In the genomic region with DNA sequence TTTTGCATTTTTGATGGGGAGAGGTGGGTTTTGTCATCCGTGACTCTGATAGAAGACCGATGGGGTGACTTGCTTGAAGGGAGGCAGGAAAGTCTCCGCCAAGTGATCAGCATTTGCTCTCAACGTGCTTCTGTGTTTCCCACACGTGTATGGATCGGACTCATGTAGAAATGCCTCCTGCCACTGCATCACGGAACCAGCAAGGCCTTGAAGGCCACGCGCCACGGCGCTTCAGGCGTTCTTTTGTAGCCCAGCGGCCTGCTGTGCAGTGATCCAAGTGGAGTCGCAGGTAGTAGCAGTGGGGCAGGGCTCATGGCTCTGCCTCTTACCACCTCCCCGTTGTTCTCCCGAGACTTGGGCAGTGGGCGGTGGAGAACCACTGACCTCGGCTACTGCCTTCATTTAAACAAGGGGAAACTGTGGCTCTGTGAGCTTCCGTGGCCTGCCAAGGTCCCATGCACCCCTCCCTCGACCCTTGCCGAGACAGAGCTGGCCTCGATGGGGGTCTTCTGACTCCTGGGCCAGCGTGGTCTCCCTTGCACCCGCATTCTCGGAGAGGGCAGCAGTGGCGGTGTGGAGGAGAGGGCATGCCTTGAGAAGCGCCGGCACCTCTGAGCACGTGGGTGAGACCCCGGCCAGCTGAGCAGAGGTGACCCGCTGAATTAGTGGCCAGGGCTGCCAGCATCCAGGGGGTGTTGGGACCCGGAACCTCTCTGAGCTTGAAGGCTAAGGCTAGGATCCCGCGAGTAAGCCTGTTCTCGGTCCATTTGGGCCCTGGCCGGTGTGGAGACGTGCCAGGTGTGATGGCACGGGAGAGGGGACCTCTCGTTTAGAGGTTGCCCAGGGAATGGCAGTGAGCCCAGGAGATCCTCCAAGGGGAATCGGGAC, we compare ENCODE assay signal across 18 cellular contexts. TPM values are rescaled to one million over a fixed set of nuclear protein-coding genes. Genes with fewer than 3 reads are reported as not detected.
"Had no signal": no experiment of that assay in that cellular context is flagged by ENCODE, and none has a peak within 500 bp of the region (broad histone marks: within the 10 kb centered on the region; RNA-seq: fewer than 3 reads in every experiment).

No MANE protein-coding gene starts in this region.

- H3K36me3 ChIP-seq: gastrocnemius medialis, heart left ventricle had no signal

- H3K9ac ChIP-seq: SK-N-SH had no signal

- H3K27ac ChIP-seq: gastrocnemius medialis, skin epidermis had no signal

- DNase-seq: activated effector memory CD4-positive, alpha-beta T cell treated with Interleukin-2 at 50 U/mL for 16 hours; activated T-cell treated with anti-CD3 and anti-CD28 coated beads, Interleukin-2, amount 50 U/mL, for 4 hours; effector memory CD8-positive, alpha-beta T cell; gastrocnemius medialis; immature natural killer cell; left colon; retina; SK-N-SH; stimulated activated CD4-positive, alpha-beta T cell treated with anti-CD3 and anti-CD28 coated beads, Interleukin-4, amount 100 ng/mL, for 24 hours; stimulated activated naive CD4-positive, alpha-beta T cell; T-cell; T-helper 9 cell had no signal

- H3K27me3 ChIP-seq: gastrocnemius medialis, heart left ventricle had no signal

- H3K9me3 ChIP-seq: gastrocnemius medialis, heart left ventricle, SK-N-SH had no signal

- H3K4me2 ChIP-seq: SK-N-SH had no signal

- H3K36me3 Mint-ChIP-seq: activated naive CD4-positive, alpha-beta T cell treated with anti-CD3 and anti-CD28 coated beads, Interleukin-2, amount 50 U/mL, for 72 hours; T-cell had no signal

- H3K4me1 ChIP-seq: gastrocnemius medialis had no signal

- H3K9me3 Mint-ChIP-seq: activated T-cell treated with anti-CD3 and anti-CD28 coated beads, Interleukin-2, amount 50 U/mL, for 4 hours; effector memory CD8-positive, alpha-beta T cell; immature natural killer cell; T-cell had no signal

- H3K27me3 Mint-ChIP-seq: effector memory CD8-positive, alpha-beta T cell; T-cell had no signal

- ATAC-seq: activated CD4-positive, CD25-positive, alpha-beta regulatory T cell treated with anti-CD3 and anti-CD28 coated beads, Interleukin-2, amount 50 U/mL, for 24 hours; activated naive CD4-positive, alpha-beta T cell treated with anti-CD3 and anti-CD28 coated beads, Interleukin-2, amount 50 U/mL, for 72 hours; activated T-cell treated with anti-CD3 and anti-CD28 coated beads, Interleukin-2, amount 50 U/mL, for 4 hours; effector memory CD8-positive, alpha-beta T cell; gastrocnemius medialis; heart left ventricle; left colon; T-cell had no signal

- H3K4me3 Mint-ChIP-seq: activated T-cell treated with anti-CD3 and anti-CD28 coated beads, Interleukin-2, amount 50 U/mL, for 4 hours; effector memory CD8-positive, alpha-beta T cell; immature natural killer cell; T-cell had no signal

- H3K27ac Mint-ChIP-seq: effector memory CD8-positive, alpha-beta T cell; immature natural killer cell; T-cell had no signal

- H3K4me3 ChIP-seq: gastrocnemius medialis, heart left ventricle, lung, skin epidermis had no signal

RNA-seq across cellular contexts. Expression of gene ABCG1, which starts 46.1 kb away (rescaled TPM):
- total RNA-seq: epithelial cell of proximal tubule had no signal
